Comparison of ENCODE assay signal across 8 cellular contexts in the genomic region with DNA sequence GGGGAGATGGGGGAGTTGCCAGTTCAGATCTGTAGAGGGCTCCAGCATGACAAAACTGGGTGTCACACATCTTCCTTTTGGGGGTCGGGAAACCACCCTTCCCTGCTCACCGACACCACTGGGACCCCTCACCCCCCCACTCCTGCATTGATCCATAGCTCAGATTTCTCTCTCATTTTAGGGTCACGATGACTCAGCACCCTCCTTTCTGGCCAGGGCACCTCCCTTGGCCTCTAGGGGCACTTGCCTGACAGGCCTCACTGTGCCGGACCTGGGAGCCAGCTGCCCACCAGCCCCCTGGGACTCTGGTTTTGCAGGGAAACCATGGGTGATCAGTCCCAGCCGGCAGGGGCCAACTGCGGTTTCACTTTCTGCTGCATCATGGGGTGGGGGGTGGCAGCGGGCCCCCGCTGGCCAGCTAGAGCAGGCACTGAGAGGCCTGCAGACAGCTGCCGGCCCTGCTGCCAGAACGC.
DNase-seq lines count a peak whose midpoint lies in the region; ATAC-seq and TF ChIP-seq lines count a peak whose summit lies in the region.

No MANE protein-coding gene starts in this region.

- TF ChIP-seq POLR2A in esophagus squamous epithelium (IDR thresholded peaks at IDR 0.05): no peak

- peak; percentile 49 for ATAC-seq in GM21360 (IDR thresholded peaks at IDR 0.05; ENCODE audit: unreplicated experiment)

- DNase-seq in esophagus squamous epithelium (lab: John Stamatoyannopoulos, UW) (no peak), 8988T (no peak), NCI-H2081 treated with DMSO at 0.1 percent for 48 hours (lab: John Stamatoyannopoulos, UW) (no peak), NCI-H1930 (lab: John Stamatoyannopoulos, UW) (no peak)
- DNase-seq in activated CD8-positive, alpha-beta memory T cell treated with anti-CD3 and anti-CD28 coated beads, Interleukin-2, amount 50 U/mL, for 4 hours: no peak

- WGBS in HUES64: 52% methylated on average over 10 of the region's 10 CpGs
- 50 to 81% methylated on average over 4 to 5 of the region's 10 CpGs for WGBS in esophagus squamous epithelium, 2 donors

- intact Hi-C loops in esophagus squamous epithelium (cut with DNase I): no loop called here

- H3K4me1 ChIP-seq in BLaER1: peaks cover 70% of the 10 kb centered on the region
- peaks cover 54% of the 10 kb centered on the region for H3K4me1 ChIP-seq in HUES64 (ENCODE audit: insufficient read depth, low read length)
- H3K4me1 ChIP-seq in esophagus squamous epithelium: peaks cover 36 to 55% (median 45%) of the 10 kb centered on the region in 3 donors

- TF ChIP-seq CTCF in esophagus squamous epithelium (IDR thresholded peaks at IDR 0.05): no peak

- H3K4me2 ChIP-seq in BLaER1: peak overlapping the region; percentile 94

- H3K27ac ChIP-seq in BLaER1 (no peak overlapping the region), HUES64 (ENCODE audit: low read depth, low read length) (peak overlapping the region; percentile 31), esophagus squamous epithelium (peak overlapping the region; percentile 76 to 93 (median 80))

- H3K9me3 ChIP-seq in BLaER1: no peaks in the 10 kb centered on the region
- no peaks in the 10 kb centered on the region for H3K9me3 ChIP-seq in HUES64 (ENCODE audit: insufficient read depth, low read depth, low read length)
- no peaks in the 10 kb centered on the region for H3K9me3 ChIP-seq in esophagus squamous epithelium

- no peaks in the 10 kb centered on the region for H3K36me3 ChIP-seq in BLaER1
- no peaks in the 10 kb centered on the region for H3K36me3 ChIP-seq in HUES64 (ENCODE audit: insufficient read depth, low read length)
- H3K36me3 ChIP-seq in esophagus squamous epithelium: no peaks in the 10 kb centered on the region

- H4K20me1 ChIP-seq in BLaER1: 0 out of 2 replicates have a peak, but pooled peaks cover 13% of the 10 kb centered on the region

- H3K27me3 ChIP-seq in BLaER1: no peaks in the 10 kb centered on the region
- H3K27me3 ChIP-seq in HUES64 (ENCODE audit: insufficient read depth, low read length): no peaks in the 10 kb centered on the region
- H3K27me3 ChIP-seq in esophagus squamous epithelium: no peaks in the 10 kb centered on the region

- H3K4me3 ChIP-seq in BLaER1 (peak overlapping the region; percentile 37; the same call in 1 of the 2 replicates), HUES64 (ENCODE audit: low read length) (no peak overlapping the region), esophagus squamous epithelium (peak overlapping the region in 3 of 4 donors; percentile 5 to 18 (median 9))

- H3K9ac ChIP-seq in BLaER1 (no peak overlapping the region), HUES64 (ENCODE audit: low read depth, low read length) (peak overlapping the region; percentile 13; the same call in 1 of the 2 replicates)
